Comparison of ENCODE assay signal across 13 cellular contexts in the genomic region with DNA sequence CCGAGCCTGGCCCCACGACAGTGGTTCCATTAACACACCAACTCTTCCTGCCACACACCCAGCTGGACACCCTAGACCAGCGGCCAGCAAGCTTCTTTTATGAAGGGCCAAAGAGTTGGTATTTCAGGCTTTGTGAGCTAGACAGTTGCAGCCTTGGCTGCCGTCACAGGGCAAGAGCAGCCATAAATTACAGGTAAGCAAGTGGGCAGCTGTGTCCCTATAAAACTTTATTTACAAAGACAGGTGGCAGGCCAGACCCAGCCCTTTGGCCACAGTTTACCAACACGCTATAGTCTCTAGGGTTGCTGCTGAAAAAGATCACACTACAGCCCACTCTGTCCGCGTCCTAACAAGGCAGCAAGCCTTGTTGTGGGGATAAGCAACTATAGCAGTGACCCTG. TPM values are rescaled to one million over a fixed set of nuclear protein-coding genes. Genes with fewer than 3 reads are reported as not detected.
DNase-seq lines count a peak whose midpoint lies in the region; ATAC-seq, FAIRE-seq and TF ChIP-seq lines count a peak whose summit lies in the region.
"Had no signal": no experiment of that assay in that cellular context is flagged by ENCODE, and none has a peak within 500 bp of the region (broad histone marks: within the 10 kb centered on the region; RNA-seq: fewer than 3 reads in every experiment).

No MANE protein-coding gene starts in this region.

- in situ Hi-C loops in GM12878 (cut with MboI): no loop called here

- ATAC-seq in GM12878: no peak
- no peak for ATAC-seq in lower lobe of right lung
- ATAC-seq in upper lobe of right lung: no peak
- ATAC-seq in HG03521 (IDR thresholded peaks at IDR 0.05; ENCODE audit: unreplicated experiment): no peak
- no peak for ATAC-seq in GM19023 (IDR thresholded peaks at IDR 0.05; ENCODE audit: unreplicated experiment)
- ATAC-seq: natural killer cell had no signal

- no peaks in the 10 kb centered on the region for H3K9me3 ChIP-seq in cardiac muscle cell (ENCODE audit: low read depth)
- H3K9me3 ChIP-seq in GM12878 (replicated peaks; ENCODE audit: control insufficient read depth, insufficient read depth, low read length): no peaks in the 10 kb centered on the region
- H3K9me3 ChIP-seq in lower lobe of right lung: no peaks in the 10 kb centered on the region
- H3K9me3 ChIP-seq in upper lobe of right lung: no peaks in the 10 kb centered on the region

- no peak overlapping the region for H2AFZ ChIP-seq in GM12878 (ENCODE audit: control insufficient read depth, low read depth, low read length)
- H2AFZ ChIP-seq: GM23248 had no signal

- no peak overlapping the region for H3K4me2 ChIP-seq in GM12878 (ENCODE audit: control insufficient read depth, insufficient read depth)

- SMC1A ChIA-PET in GM12878 (lab: Charles Lee; ENCODE audit: uncharacterized antibody, unreplicated experiment): no interaction called here

- no peak for FAIRE-seq in GM12878 (lab: Jason Lieb, UNC)
- FAIRE-seq: endothelial cell of umbilical vein had no signal

- intact Hi-C loops in cardiac septum (cut with DNase I): loop anchor here (5.0 kb wide), 1 partner anchor 41 kb away; no protein-coding TSS in a partner anchor
- intact Hi-C loops in GM12878 (cut with micrococcal nuclease; ENCODE audit: unreplicated experiment): loop anchor here (5.0 kb wide), 1 partner anchor 36 kb away; no protein-coding TSS in a partner anchor
- intact Hi-C loops in lower lobe of right lung (cut with DNase I): no loop called here
- intact Hi-C loops in upper lobe of right lung (cut with DNase I): no loop called here

- TF ChIP-seq POLR2A in GM12878 (IDR thresholded peaks at IDR 0.05; ENCODE audit: low read depth, low read length): no peak

- peaks cover 24% of the 10 kb centered on the region for H4K20me1 ChIP-seq in GM12878 (ENCODE audit: control insufficient read depth, insufficient read depth)

- H3K27me3 ChIP-seq in cardiac muscle cell (no peaks in the 10 kb centered on the region), GM12878 (replicated peaks in 1 of 2; ENCODE audit: control insufficient read depth in 2 of 2, insufficient read depth in 2 of 2, low read length in 1 of 2) (no peaks in the 10 kb centered on the region), lower lobe of right lung (ENCODE audit: low read depth) (no peaks in the 10 kb centered on the region), upper lobe of right lung (no peaks in the 10 kb centered on the region)

- TF ChIP-seq CTCF in cardiac muscle cell (IDR thresholded peaks at IDR 0.05; ENCODE audit: low read depth, low read length): no peak
- TF ChIP-seq CTCF in GM12878 (IDR thresholded peaks at IDR 0.05 in 2 of 3, conservative IDR thresholded peaks at IDR 0.05 in 1 of 3; ENCODE audit: control insufficient read depth in 2 of 3, extremely low read depth in 1 of 3, insufficient read depth in 1 of 3, low read depth in 3 of 3, low read length in 3 of 3): no peak
- no peak for TF ChIP-seq CTCF in lower lobe of right lung (IDR thresholded peaks at IDR 0.05)
- TF ChIP-seq CTCF in upper lobe of right lung (IDR thresholded peaks at IDR 0.05): no peak

- H3K4me1 ChIP-seq in cardiac muscle cell (ENCODE audit: low read depth) (peaks cover 62% of the 10 kb centered on the region), GM12878 (ENCODE audit: control insufficient read depth, insufficient read depth, low read length) (peaks cover 20% of the 10 kb centered on the region), lower lobe of right lung (peaks cover 73% of the 10 kb centered on the region), upper lobe of right lung (peaks cover 63% of the 10 kb centered on the region)

- H3K4me3 ChIP-seq in cardiac muscle cell (no peak overlapping the region), GM12878 (no peak overlapping the region), lower lobe of right lung (no peak overlapping the region), upper lobe of right lung (no peak overlapping the region)
- H3K4me3 ChIP-seq: GM23248 had no signal

- BruUV-seq in GM12878 (replicated peaks; lab: Mats Ljungman, UMichigan): no TSS peak

- CTCF ChIA-PET in GM12878 (lab: Yijun Ruan, JAX): no interaction called here

- no peak for DNase-seq in cardiac muscle cell (ENCODE audit: low read depth in 1 of 2, low spot score in 1 of 2)
- no peak for DNase-seq in cardiac septum (ENCODE audit: low spot score)
- no peak for DNase-seq in GM12878 (ENCODE audit: low read depth, low spot score)
- DNase-seq in lower lobe of right lung: no peak
- no peak for DNase-seq in upper lobe of right lung
- DNase-seq in RKO (ENCODE audit: low spot score): no peak
- DNase-seq: activated naive CD4-positive, alpha-beta T cell treated with Interleukin-2 at 50 U/mL for 16 hours; GM23248; natural killer cell; stimulated activated CD4-positive, alpha-beta T cell treated with anti-CD3 and anti-CD28 coated beads, Interleukin-4, amount 100 ng/mL, for 24 hours had no signal

- H3K36me3 ChIP-seq in cardiac muscle cell (no peaks in the 10 kb centered on the region), GM12878 (ENCODE audit: control insufficient read depth in 2 of 2, insufficient read depth in 2 of 2, low read length in 1 of 2) (peaks cover 0 to 4% of the 10 kb centered on the region in 2 experiments; a peak in 3 of 4 replicates), lower lobe of right lung (no peaks in the 10 kb centered on the region), upper lobe of right lung (no peaks in the 10 kb centered on the region)

- WGBS in GM12878 (ENCODE audit: insufficient coverage, insufficient replicate concordance, low lambda C conversion rate, missing lambda C conversion rate): 98% methylated on average over 7 of the region's 7 CpGs

- no peak for TF ChIP-seq EP300 in GM12878 (IDR thresholded peaks at IDR 0.05; ENCODE audit: borderline replicate concordance in 1 of 2, control insufficient read depth in 1 of 2, low read depth in 2 of 2, low read length in 2 of 2)

- H3K79me2 ChIP-seq in GM12878 (ENCODE audit: control insufficient read depth, insufficient read depth, low read length): peaks cover 80% of the 10 kb centered on the region

- TF ChIP-seq RAD21 in GM12878 (IDR thresholded peaks at IDR 0.05; ENCODE audit: insufficient read depth, low read depth, low read length): no peak

- POLR2A ChIA-PET in GM12878 (lab: Charles Lee): interaction anchor here (0.5 kb wide), 1 partner anchor 138 kb away, joined by 3 read pairs; no protein-coding TSS in a partner anchor

- H3K27ac ChIP-seq in cardiac muscle cell (peak overlapping the region; percentile 85), GM12878 (ENCODE audit: control insufficient read depth, insufficient read depth) (no peak overlapping the region), lower lobe of right lung (peak overlapping the region; percentile 68), upper lobe of right lung (peak overlapping the region; percentile 56)
- H3K27ac ChIP-seq: GM23248 had no signal

- RAD21 ChIA-PET in GM12878 (lab: Charles Lee; ENCODE audit: unreplicated experiment): no interaction called here

- no peak overlapping the region for H3K9ac ChIP-seq in GM12878 (ENCODE audit: control insufficient read depth, insufficient read depth, low read length)
- H3K9ac ChIP-seq: GM23248 had no signal

RNA-seq across cellular contexts. Expression of gene ELL, which starts 13.3 kb away (rescaled TPM):
- total RNA-seq in cardiac muscle cell: 19.4 and 20.7 TPM in 2 replicates
- 14.8 and 18.2 TPM in 2 replicates for polyA plus RNA-seq in cardiac muscle cell
- total RNA-seq in cardiac septum: 9.9 TPM
- 31.6 and 39.3 TPM in 2 replicates for total RNA-seq in GM12878 (2013; cell fraction: nucleolus; rRNA removed)
- 11.7 and 13.1 TPM in 2 replicates for total RNA-seq in GM12878 (2014; rRNA removed)
- 3.8 and 5.1 TPM in 2 replicates for total RNA-seq in GM12878 (2014; rRNA removed; fragmentation: Illumina TruSeq; extraction: Trizol)
- total RNA-seq in GM12878 (2021): 19.7 and 25.0 TPM in 2 replicates
- polyA plus RNA-seq in GM12878 (2011; ENCODE audit: low read depth): 4.6 TPM
- 2.4 and 4.6 TPM in 2 replicates for polyA plus RNA-seq in GM12878 (2011; rRNA removed)
- 6.1 and 9.0 TPM in 2 replicates for polyA plus RNA-seq in GM12878 (2011; cell fraction: cytosol; rRNA removed)
- polyA plus RNA-seq in GM12878 (2011; cell fraction: nucleus; rRNA removed): 23.5 and 30.6 TPM in 2 replicates
- 13.5 and 16.7 TPM in 2 replicates for polyA plus RNA-seq in GM12878 (2012)
- polyA plus RNA-seq in GM12878 (2014; fragmentation: Illumina TruSeq; extraction: Trizol): 0.87 and 3.6 TPM in 2 replicates
- under 1 TPM; 0.91 to 0.98 TPM for polyA plus RNA-seq in GM12878 (2014; fragmentation: Nextera tagmentation; extraction: Ambion mirVana)
- 13.8 and 16.8 TPM in 2 replicates for polyA plus RNA-seq in GM12878 (2014; rRNA removed)
- 10 to 100 TPM; 21.2 to 21.6 TPM for polyA plus RNA-seq in GM12878 (2016; fragmentation: Nextera tagmentation; extraction: Ambion mirVana)
- polyA minus RNA-seq in GM12878 (2011; rRNA and poly(A)+ RNA removed): 5.9 and 12.4 TPM in 2 replicates
- polyA minus RNA-seq in GM12878 (2011; cell fraction: cytosol; rRNA and poly(A)+ RNA removed): 4.8 and 10.7 TPM in 2 replicates
- polyA minus RNA-seq in GM12878 (2011; cell fraction: nucleus; rRNA and poly(A)+ RNA removed): 7.1 and 13.3 TPM in 2 replicates
- 19.7 TPM for total RNA-seq in lower lobe of right lung
- total RNA-seq in upper lobe of right lung: 17.7 TPM

RNA-seq across cellular contexts. Expression of gene FKBP8, which starts 34.8 kb away (rescaled TPM):
- total RNA-seq in cardiac muscle cell (514 and 568 TPM in 2 replicates), cardiac septum (161 TPM), GM12878 (2014; rRNA removed) (157 and 192 TPM in 2 replicates), GM12878 (2014; rRNA removed; fragmentation: Illumina TruSeq; extraction: Trizol) (59.8 and 66.4 TPM in 2 replicates), GM12878 (2021) (204 and 205 TPM in 2 replicates), lower lobe of right lung (195 TPM), upper lobe of right lung (201 TPM)
- polyA plus RNA-seq in cardiac muscle cell (398 and 473 TPM in 2 replicates), GM12878 (2011; rRNA removed) (62.3 and 116 TPM in 2 replicates), GM12878 (2014; fragmentation: Illumina TruSeq; extraction: Trizol) (4.2 and 39.7 TPM in 2 replicates), GM12878 (2014; fragmentation: Nextera tagmentation; extraction: Ambion mirVana) (1 to 10 TPM in 1 of 2 experiments, under 1 TPM in 1; 0.13 to 1.1 TPM), GM12878 (2014; rRNA removed) (143 and 172 TPM in 2 replicates), GM12878 (2016; fragmentation: Nextera tagmentation; extraction: Ambion mirVana) (100 to 1,000 TPM in 1 of 2 experiments, 10 to 100 TPM in 1; 90.1 to 101 TPM)
- 50.6 and 53.1 TPM in 2 replicates for total RNA-seq in GM12878 (2013; cell fraction: nucleolus; rRNA removed)
- 74.1 TPM for polyA plus RNA-seq in GM12878 (2011; ENCODE audit: low read depth)
- 212 and 258 TPM in 2 replicates for polyA plus RNA-seq in GM12878 (2011; cell fraction: cytosol; rRNA removed)
- polyA plus RNA-seq in GM12878 (2011; cell fraction: nucleus; rRNA removed): 200 and 207 TPM in 2 replicates
- polyA plus RNA-seq in GM12878 (2012): 209 and 231 TPM in 2 replicates
- 71.0 and 163 TPM in 2 replicates for polyA minus RNA-seq in GM12878 (2011; rRNA and poly(A)+ RNA removed)
- 101 and 104 TPM in 2 replicates for polyA minus RNA-seq in GM12878 (2011; cell fraction: cytosol; rRNA and poly(A)+ RNA removed)
- polyA minus RNA-seq in GM12878 (2011; cell fraction: nucleus; rRNA and poly(A)+ RNA removed): 33.4 and 45.1 TPM in 2 replicates

RNA-seq across cellular contexts. Expression of gene KXD1, which starts 49.1 kb away (rescaled TPM):
- total RNA-seq in cardiac muscle cell (137 and 160 TPM in 2 replicates), cardiac septum (59.6 TPM), GM12878 (2014; rRNA removed) (116 and 128 TPM in 2 replicates), GM12878 (2014; rRNA removed; fragmentation: Illumina TruSeq; extraction: Trizol) (75.5 and 82.0 TPM in 2 replicates), GM12878 (2021) (109 and 111 TPM in 2 replicates), lower lobe of right lung (71.9 TPM), upper lobe of right lung (68.3 TPM)
- polyA plus RNA-seq in cardiac muscle cell (111 and 127 TPM in 2 replicates), GM12878 (2011; rRNA removed) (67.3 and 130 TPM in 2 replicates), GM12878 (2014; fragmentation: Illumina TruSeq; extraction: Trizol) (91.4 and 151 TPM in 2 replicates), GM12878 (2014; fragmentation: Nextera tagmentation; extraction: Ambion mirVana) (10 to 100 TPM; 27.5 to 44.9 TPM), GM12878 (2014; rRNA removed) (193 and 209 TPM in 2 replicates), GM12878 (2016; fragmentation: Nextera tagmentation; extraction: Ambion mirVana) (100 to 1,000 TPM; 182 to 191 TPM)
- total RNA-seq in GM12878 (2013; cell fraction: nucleolus; rRNA removed): 63.6 and 63.9 TPM in 2 replicates
- polyA plus RNA-seq in GM12878 (2011; ENCODE audit: low read depth): 63.3 TPM
- 191 and 223 TPM in 2 replicates for polyA plus RNA-seq in GM12878 (2011; cell fraction: cytosol; rRNA removed)
- polyA plus RNA-seq in GM12878 (2011; cell fraction: nucleus; rRNA removed): 161 and 189 TPM in 2 replicates
- 111 and 123 TPM in 2 replicates for polyA plus RNA-seq in GM12878 (2012)
- 68.5 and 130 TPM in 2 replicates for polyA minus RNA-seq in GM12878 (2011; rRNA and poly(A)+ RNA removed)
- 52.8 and 63.2 TPM in 2 replicates for polyA minus RNA-seq in GM12878 (2011; cell fraction: cytosol; rRNA and poly(A)+ RNA removed)
- polyA minus RNA-seq in GM12878 (2011; cell fraction: nucleus; rRNA and poly(A)+ RNA removed): 18.9 and 32.5 TPM in 2 replicates

Comparison
In these comparisons a context has a peak if more than half of its experiments do, and no peak if none do; other contexts are left out.
1. intact Hi-C loops: an anchor here in cardiac septum (5.0 kb wide) and GM12878 (5.0 kb wide); none called in lower lobe of right lung and upper lobe of right lung.